ENCODE assay signal across 8 cellular contexts in genomic region chrX:48697182-48697727, GRCh38. TPM values are rescaled to one million over a fixed set of nuclear protein-coding genes. Genes with fewer than 3 reads are reported as not detected.
DNase-seq lines count a peak whose midpoint lies in the region; ATAC-seq and TF ChIP-seq lines count a peak whose summit lies in the region.

No MANE protein-coding gene starts in this region.

- H3K36me3 Mint-ChIP-seq in CD14-positive monocyte, result peaks cover 14 to 19% of the 10 kb centered on the region in 2 donors
- peaks cover 12% of the 10 kb centered on the region for H3K36me3 Mint-ChIP-seq in activated naive CD8-positive, alpha-beta T cell treated with anti-CD3 and anti-CD28 coated beads, Interleukin-2, amount 10 ng/mL, durations not matched to agents 7 days and 5 days

- CTCF ChIA-PET in HEK293 (lab: Yijun Ruan, JAX), result interaction anchor here (0.8 kb wide), 2 partner anchors 14 to 49 kb away, joined by 3 read pairs; no protein-coding TSS in a partner anchor

- H3K9me3 ChIP-seq in HEK293 (ENCODE audit: control insufficient read depth, insufficient read depth, low read depth, low read length) (no peaks in the 10 kb centered on the region), lower lobe of right lung (no peaks in the 10 kb centered on the region)

- H3K9me3 Mint-ChIP-seq in CD14-positive monocyte, result peaks cover 0 to 9% (median 0%) of the 10 kb centered on the region in 7 donors
- H3K9me3 Mint-ChIP-seq in activated naive CD8-positive, alpha-beta T cell treated with anti-CD3 and anti-CD28 coated beads, Interleukin-2, amount 10 ng/mL, durations not matched to agents 7 days and 5 days, result no peaks in the 10 kb centered on the region

- DNase-seq in CD14-positive monocyte (ENCODE audit: low spot score) (no peak), lower lobe of right lung (no peak), H4 (ENCODE audit: low spot score) (no peak)
- DNase-seq in activated naive CD8-positive, alpha-beta T cell treated with anti-CD3 and anti-CD28 coated beads, Interleukin-2, amount 10 ng/mL, durations not matched to agents 7 days and 5 days, result no peak
- DNase-seq in stimulated activated CD4-positive, alpha-beta T cell treated with anti-CD3 and anti-CD28 coated beads, Interleukin-2, amount 100 ng/mL, for 24 hours, result no peak

- H3K4me3 Mint-ChIP-seq in CD14-positive monocyte, result peak overlapping the region; percentile 62 to 76
- H3K4me3 Mint-ChIP-seq in activated naive CD8-positive, alpha-beta T cell treated with anti-CD3 and anti-CD28 coated beads, Interleukin-2, amount 10 ng/mL, durations not matched to agents 7 days and 5 days, result peak overlapping the region; percentile 96

- H3K27ac ChIP-seq in HEK293 (ENCODE audit: extremely low read depth, low read depth, low read length) (peak overlapping the region; percentile 78), lower lobe of right lung (peak overlapping the region; percentile 92)

- POLR2A ChIA-PET in HEK293 (lab: Yijun Ruan, JAX), result interaction anchor here (0.6 to 2.2 kb wide), 4 partner anchors 11 to 261 kb away, joined by 4 to 14 read pairs (median 6); partner anchors contain the start of genes PQBP1 and TIMM17B
- POLR2A ChIA-PET in activated naive CD8-positive, alpha-beta T cell treated with anti-CD3 and anti-CD28 coated beads, Interleukin-2, amount 10 ng/mL, durations not matched to agents 7 days and 5 days (lab: Charles Lee), result interaction anchor here (1.0 to 3.8 kb wide), 6 partner anchors 14 to 261 kb away, joined by 3 to 29 read pairs (median 16); partner anchors contain the start of genes HDAC6 and WAS

- H3K4me1 Mint-ChIP-seq in CD14-positive monocyte, result peaks cover 47% of the 10 kb centered on the region
- H3K4me1 Mint-ChIP-seq in activated naive CD8-positive, alpha-beta T cell treated with anti-CD3 and anti-CD28 coated beads, Interleukin-2, amount 10 ng/mL, durations not matched to agents 7 days and 5 days, result peaks cover 16% of the 10 kb centered on the region

- H3K27me3 ChIP-seq in lower lobe of right lung (ENCODE audit: low read depth), result no peaks in the 10 kb centered on the region

- peaks cover 0 to 39% of the 10 kb centered on the region in 2 experiments; a peak in 2 of 3 replicates for H3K36me3 ChIP-seq in HEK293 (ENCODE audit: control insufficient read depth in 2 of 2, insufficient read depth in 1 of 2, low read length in 2 of 2)
- H3K36me3 ChIP-seq in lower lobe of right lung, result peaks cover 16% of the 10 kb centered on the region

- TF ChIP-seq CTCF in CD14-positive monocyte (IDR thresholded peaks at IDR 0.05), result no peak
- no peak for TF ChIP-seq CTCF in HEK293 (tag by site-specific recombination; IDR thresholded peaks at IDR 0.05)
- no peak for TF ChIP-seq CTCF in lower lobe of right lung (IDR thresholded peaks at IDR 0.05)

- intact Hi-C loops in CD14-positive monocyte (cut with micrococcal nuclease), result loop anchor here (10.0 kb wide), 2 partner anchors 52 to 108 kb away; partner anchors contain the start of gene HDAC6 (in 1 of the 2)
- intact Hi-C loops in lower lobe of right lung (cut with DNase I), result no loop called here

- H3K27ac Mint-ChIP-seq in CD14-positive monocyte, result peak overlapping the region; percentile 21 to 92 (median 80)
- peak overlapping the region; percentile 94 for H3K27ac Mint-ChIP-seq in activated naive CD8-positive, alpha-beta T cell treated with anti-CD3 and anti-CD28 coated beads, Interleukin-2, amount 10 ng/mL, durations not matched to agents 7 days and 5 days

- H3K4me1 ChIP-seq in HEK293 (ENCODE audit: control insufficient read depth, insufficient read depth, low read length) (no peaks in the 10 kb centered on the region), lower lobe of right lung (peaks cover 4% of the 10 kb centered on the region)

- ATAC-seq in activated naive CD8-positive, alpha-beta T cell treated with anti-CD3 and anti-CD28 coated beads, Interleukin-2, amount 10 ng/mL, durations not matched to agents 7 days and 5 days (ENCODE audit: low read depth), result no peak
- ATAC-seq in lower lobe of right lung (no peak), GM18861 (IDR thresholded peaks at IDR 0.05; ENCODE audit: unreplicated experiment) (no peak), HG02610 (IDR thresholded peaks at IDR 0.05; ENCODE audit: unreplicated experiment) (no peak)

- peaks cover 0 to 5% (median 1%) of the 10 kb centered on the region in 3 donors for H3K27me3 Mint-ChIP-seq in CD14-positive monocyte (ENCODE audit: low read depth in 3 of 3)
- H3K27me3 Mint-ChIP-seq in activated naive CD8-positive, alpha-beta T cell treated with anti-CD3 and anti-CD28 coated beads, Interleukin-2, amount 10 ng/mL, durations not matched to agents 7 days and 5 days, result no peaks in the 10 kb centered on the region

- peak overlapping the region; percentile 60 for H3K4me3 ChIP-seq in HEK293 (ENCODE audit: low read depth, low read length)
- H3K4me3 ChIP-seq in lower lobe of right lung, result peak overlapping the region; percentile 59

TF ChIP-seq in HEK293, 187 proteins besides CTCF, POLR2A, EP300 and RAD21 (continues in another document):
- no peak for TF ChIP-seq ZNF654 (tag by site-specific recombination; IDR thresholded peaks at IDR 0.05; ENCODE audit: low read depth)
- no peak for TF ChIP-seq PRDM4 (tag by site-specific recombination; IDR thresholded peaks at IDR 0.05)
- no peak for TF ChIP-seq ZNF221 (tag by site-specific recombination; IDR thresholded peaks at IDR 0.05; ENCODE audit: borderline replicate concordance)
- TF ChIP-seq ZNF239 (tag by site-specific recombination; IDR thresholded peaks at IDR 0.05), result no peak
- TF ChIP-seq ZIC2 (tag by site-specific recombination; IDR thresholded peaks at IDR 0.05), result no peak
- no peak for TF ChIP-seq ZNF623 (tag by site-specific recombination; IDR thresholded peaks at IDR 0.05)
- TF ChIP-seq ZBTB49 (tag by site-specific recombination; IDR thresholded peaks at IDR 0.05; ENCODE audit: low read depth), result no peak
- no peak for TF ChIP-seq FEZF1 (tag by site-specific recombination; IDR thresholded peaks at IDR 0.05)
- no peak for TF ChIP-seq ZNF776 (tag by site-specific recombination; IDR thresholded peaks at IDR 0.05; ENCODE audit: borderline replicate concordance)
- peak; percentile 76 for TF ChIP-seq ZNF335 (tag by site-specific recombination; conservative IDR thresholded peaks at IDR 0.05)
- no peak for TF ChIP-seq ZNF830 (tag by site-specific recombination; IDR thresholded peaks at IDR 0.05; ENCODE audit: low read depth)
- TF ChIP-seq GLIS2 (tag by site-specific recombination; IDR thresholded peaks at IDR 0.05), result peak; percentile 79
- no peak for TF ChIP-seq ZNF624 (tag by site-specific recombination; IDR thresholded peaks at IDR 0.05)
- no peak for TF ChIP-seq MZF1 (tag by site-specific recombination; IDR thresholded peaks at IDR 0.05; ENCODE audit: borderline replicate concordance)
- no peak for TF ChIP-seq IKZF3 (tag by site-specific recombination; IDR thresholded peaks at IDR 0.05)
- peak; percentile 22 for TF ChIP-seq SP2 (tag by site-specific recombination; IDR thresholded peaks at IDR 0.05)
- no peak for TF ChIP-seq YY2 (tag by site-specific recombination; IDR thresholded peaks at IDR 0.05)

RNA-seq across cellular contexts. Expression of gene SUV39H1, which starts 0.7 kb away (rescaled TPM):
- 1 to 10 TPM; 2.9 to 3.4 TPM for polyA plus RNA-seq in CD14-positive monocyte
- 10 to 100 TPM; 25.4 to 26.8 TPM for total RNA-seq in activated naive CD8-positive, alpha-beta T cell treated with anti-CD3 and anti-CD28 coated beads, Interleukin-2, amount 10 ng/mL, durations not matched to agents 7 days and 5 days
- total RNA-seq in lower lobe of right lung, result 3.5 TPM
- 11.8 and 13.6 TPM in 2 replicates for total RNA-seq in H4 (2014; rRNA removed; shearing (Covaris generic))

RNA-seq across cellular contexts. Expression of gene WAS, which starts 13.7 kb away (rescaled TPM):
- 10 to 100 TPM; 22.8 to 38.0 TPM for polyA plus RNA-seq in CD14-positive monocyte
- 100 to 1,000 TPM; 142 to 146 TPM for total RNA-seq in activated naive CD8-positive, alpha-beta T cell treated with anti-CD3 and anti-CD28 coated beads, Interleukin-2, amount 10 ng/mL, durations not matched to agents 7 days and 5 days
- 40.3 TPM for total RNA-seq in lower lobe of right lung
- total RNA-seq in H4 (2014; rRNA removed; shearing (Covaris generic)), result 0.10 and 0.16 TPM in 2 replicates

Comparison
In these comparisons a context has a peak if more than half of its experiments do, and no peak if none do; other contexts are left out.
1. RNA of gene WAS, which starts 13.7 kb away (total RNA-seq): 142 to 146 TPM in activated naive CD8-positive, alpha-beta T cell treated with anti-CD3 and anti-CD28 coated beads, Interleukin-2, amount 10 ng/mL, durations not matched to agents 7 days and 5 days and 40.3 TPM in lower lobe of right lung (single experiment); 0.10 to 0.16 TPM in H4; every median in the first group is over 10 times any median in the second.